In genomic region chr19:32318884-32319520, GRCh38 we compare ENCODE assay signal across 10 cellular contexts. TPM values are rescaled to one million over a fixed set of nuclear protein-coding genes. Genes with fewer than 3 reads are reported as not detected.
DNase-seq lines count a peak whose midpoint lies in the region; ATAC-seq, FAIRE-seq and TF ChIP-seq lines count a peak whose summit lies in the region.
"Had no signal": no experiment of that assay in that cellular context is flagged by ENCODE, and none has a peak within 500 bp of the region (broad histone marks: within the 10 kb centered on the region; RNA-seq: fewer than 3 reads in every experiment).

No MANE protein-coding gene starts in this region.

- FAIRE-seq in HTR-8/SVneo (lab: Jason Lieb, UNC): peak; percentile 52

- TF ChIP-seq CTCF in brain microvascular endothelial cell (IDR thresholded peaks at IDR 0.05; ENCODE audit: low read depth, low read length, missing control alignments): peak; percentile 46

- POLR2A ChIA-PET in naive thymus-derived CD4-positive, alpha-beta T cell (lab: Charles Lee): no interaction called here

- no peaks in the 10 kb centered on the region for H3K4me1 ChIP-seq in naive thymus-derived CD4-positive, alpha-beta T cell (ENCODE audit: control insufficient read depth in 2 of 2, insufficient read depth in 2 of 2, low read length in 2 of 2)

- H3K9me3 ChIP-seq in naive thymus-derived CD4-positive, alpha-beta T cell (ENCODE audit: control insufficient read depth in 2 of 3, low read length in 3 of 3): no peaks in the 10 kb centered on the region
- H3K9me3 ChIP-seq: HAP-1 had no signal

- no peaks in the 10 kb centered on the region for H3K27me3 ChIP-seq in brain microvascular endothelial cell (replicated peaks)
- H3K27me3 ChIP-seq in naive thymus-derived CD4-positive, alpha-beta T cell (ENCODE audit: control insufficient read depth in 2 of 2, insufficient read depth in 2 of 2, low read length in 2 of 2): no peaks in the 10 kb centered on the region

- peaks cover 3 to 25% (median 16%) of the 10 kb centered on the region in 5 donors for H3K27me3 Mint-ChIP-seq in naive thymus-derived CD4-positive, alpha-beta T cell

- peak; percentile 34 for DNase-seq in Daoy (ENCODE audit: low read depth)
- no peak for DNase-seq in HTR-8/SVneo (ENCODE audit: insufficient read length, low spot score)
- DNase-seq in brain microvascular endothelial cell: no peak
- no peak for DNase-seq in naive thymus-derived CD4-positive, alpha-beta T cell
- no peak for DNase-seq in germinal center (ENCODE audit: low spot score)
- no peak for DNase-seq in NCI-H1436 (lab: John Stamatoyannopoulos, UW)

- H3K9me3 Mint-ChIP-seq in naive thymus-derived CD4-positive, alpha-beta T cell: no peaks in the 10 kb centered on the region
- H3K9me3 Mint-ChIP-seq: T-cell had no signal

- H3K36me3 ChIP-seq in brain microvascular endothelial cell (replicated peaks): no peaks in the 10 kb centered on the region
- H3K36me3 ChIP-seq in naive thymus-derived CD4-positive, alpha-beta T cell (ENCODE audit: control insufficient read depth in 2 of 3, insufficient read depth in 3 of 3, low read length in 3 of 3): no peaks in the 10 kb centered on the region
- H3K36me3 ChIP-seq: HAP-1 had no signal

- CTCF ChIA-PET in naive thymus-derived CD4-positive, alpha-beta T cell (lab: Charles Lee): no interaction called here

- no peak overlapping the region for H3K4me3 Mint-ChIP-seq in naive thymus-derived CD4-positive, alpha-beta T cell
- H3K4me3 Mint-ChIP-seq: T-cell had no signal

- H3K27ac Mint-ChIP-seq in naive thymus-derived CD4-positive, alpha-beta T cell: no peak overlapping the region
- H3K27ac Mint-ChIP-seq: T-cell had no signal

- no peaks in the 10 kb centered on the region for H3K36me3 Mint-ChIP-seq in naive thymus-derived CD4-positive, alpha-beta T cell
- H3K36me3 Mint-ChIP-seq: T-cell had no signal

- intact Hi-C loops in naive thymus-derived CD4-positive, alpha-beta T cell (cut with micrococcal nuclease): no loop called here

- no peak overlapping the region for H3K4me3 ChIP-seq in brain microvascular endothelial cell (ENCODE audit: low read depth, low read length)
- no peak overlapping the region for H3K4me3 ChIP-seq in naive thymus-derived CD4-positive, alpha-beta T cell (ENCODE audit: low read length)
- H3K4me3 ChIP-seq: HAP-1 had no signal

- peak; percentile 44 for ATAC-seq in naive thymus-derived CD4-positive, alpha-beta T cell
- ATAC-seq in HG03108 (IDR thresholded peaks at IDR 0.05; ENCODE audit: unreplicated experiment): no peak
- ATAC-seq in GM19035 (IDR thresholded peaks at IDR 0.05; ENCODE audit: unreplicated experiment): no peak
- ATAC-seq: T-cell had no signal

- H3K27ac ChIP-seq in brain microvascular endothelial cell: no peak overlapping the region
- H3K27ac ChIP-seq in naive thymus-derived CD4-positive, alpha-beta T cell (ENCODE audit: low read depth, low read length): no peak overlapping the region

- in situ Hi-C loops in brain microvascular endothelial cell (cut with HindIII; ENCODE audit: low pct_ligation_motif_present, low sequenced_read_pairs): no loop called here

- H3K4me1 Mint-ChIP-seq in naive thymus-derived CD4-positive, alpha-beta T cell: peaks cover 0 to 2% (median 0%) of the 10 kb centered on the region in 7 donors
- H3K4me1 Mint-ChIP-seq: T-cell had no signal

RNA-seq across cellular contexts. Expression of gene ZNF507, which starts 26.4 kb away (rescaled TPM):
- total RNA-seq in Daoy (2014; rRNA removed; shearing (Covaris generic)): 4.5 and 5.4 TPM in 2 replicates
- total RNA-seq in naive thymus-derived CD4-positive, alpha-beta T cell: 10 to 100 TPM; 21.6 to 46.3 (median 36.4) TPM
- polyA plus RNA-seq in naive thymus-derived CD4-positive, alpha-beta T cell: 10 to 100 TPM; 11.2 to 11.4 TPM
